ENCODE assay signal across 8 cellular contexts in genomic region chr17:62652251-62653001, GRCh38. TPM values are rescaled to one million over a fixed set of nuclear protein-coding genes. Genes with fewer than 3 reads are reported as not detected.
DNase-seq lines count a peak whose midpoint lies in the region; ATAC-seq and TF ChIP-seq lines count a peak whose summit lies in the region.

No MANE protein-coding gene starts in this region.

- no TSS peak for BruUV-seq in Calu3 (replicated peaks; lab: Mats Ljungman, UMichigan)

- H3K27me3 Mint-ChIP-seq in Calu3 (ENCODE audit: unreplicated experiment), result no peaks in the 10 kb centered on the region

- H3K9me3 Mint-ChIP-seq in Calu3 (ENCODE audit: low read depth, unreplicated experiment), result no peaks in the 10 kb centered on the region

- ATAC-seq in GM21360 (IDR thresholded peaks at IDR 0.05; ENCODE audit: unreplicated experiment) (no peak), HG03045 (IDR thresholded peaks at IDR 0.05; ENCODE audit: unreplicated experiment) (no peak)

- H3K4me3 Mint-ChIP-seq in Calu3 (ENCODE audit: low read depth, unreplicated experiment), result peak overlapping the region; percentile 81

- DNase-seq in Calu3 (peak; percentile 48), KG1 (lab: John Stamatoyannopoulos, UW) (peak; percentile 12), SKM-1 treated with dmso at 0.1 percent for 144 hours (lab: John Stamatoyannopoulos, UW; ENCODE audit: unreplicated experiment) (peak; percentile 85), cardiac fibroblast (ENCODE audit: low read depth in 2 of 2) (peak; percentile 63 to 75), kidney tubule cell (ENCODE audit: low spot score) (peak; percentile 87)
- DNase-seq in stimulated activated CD4-positive, alpha-beta T cell treated with anti-CD3 and anti-CD28 coated beads, Interleukin-4, amount 100 ng/mL, for 24 hours, result peak; percentile 20

- no peaks in the 10 kb centered on the region for H3K4me1 Mint-ChIP-seq in Calu3 (ENCODE audit: low read depth, unreplicated experiment)

- peaks cover 10% of the 10 kb centered on the region for H3K36me3 Mint-ChIP-seq in Calu3 (ENCODE audit: insufficient read depth, unreplicated experiment)

- H3K27ac Mint-ChIP-seq in Calu3 (ENCODE audit: unreplicated experiment), result peak overlapping the region; percentile 56

- CTCF ChIA-PET in Calu3 (lab: Charles Lee), result no interaction called here

- peak overlapping the region; percentile 40 to 46 for H3K4me3 ChIP-seq in cardiac fibroblast (replicated peaks in 1 of 2; ENCODE audit: low read depth in 2 of 2, low read length in 2 of 2)

- intact Hi-C loops in Calu3 (cut with micrococcal nuclease; ENCODE audit: unreplicated experiment), result no loop called here

- TF ChIP-seq CTCF in Calu3 (IDR thresholded peaks at IDR 0.05; ENCODE audit: unreplicated experiment), result no peak
- TF ChIP-seq CTCF in cardiac fibroblast (IDR thresholded peaks at IDR 0.05; ENCODE audit: low read depth, low read length), result no peak

RNA-seq across cellular contexts. Expression of gene MRC2, which starts 25.0 kb away (rescaled TPM):
- total RNA-seq in Calu3 (2022), result 2.3 and 2.6 TPM in 2 replicates

Comparison
In these comparisons a context has a peak if more than half of its experiments do, and no peak if none do; other contexts are left out.
1. DNase-seq: peak in every context shown above with its lines; median percentile 87 in kidney tubule cell; 85 in SKM-1 treated with dmso at 0.1 percent for 144 hours; 69 in cardiac fibroblast; 48 in Calu3; 20 in stimulated activated CD4-positive, alpha-beta T cell treated with anti-CD3 and anti-CD28 coated beads, Interleukin-4, amount 100 ng/mL, for 24 hours; 12 in KG1.